In genomic region chr4:98466868-98467599, GRCh38 we compare ENCODE assay signal across 9 cellular contexts.
DNase-seq lines count a peak whose midpoint lies in the region; ATAC-seq and TF ChIP-seq lines count a peak whose summit lies in the region.
"Had no signal": no experiment of that assay in that cellular context is flagged by ENCODE, and none has a peak within 500 bp of the region (broad histone marks: within the 10 kb centered on the region; RNA-seq: fewer than 3 reads in every experiment).

No MANE protein-coding gene starts in this region.

- peaks cover 10% of the 10 kb centered on the region for H3K4me1 Mint-ChIP-seq in WTC11

- TF ChIP-seq POLR2A in thyroid gland (IDR thresholded peaks at IDR 0.05), result no peak

- H3K4me1 ChIP-seq in thyroid gland, result peaks cover 11 to 18% of the 10 kb centered on the region in 2 donors

- H3K27ac Mint-ChIP-seq in WTC11, result no peak overlapping the region

- no peaks in the 10 kb centered on the region for H3K9me3 ChIP-seq in thyroid gland

- peak overlapping the region in 1 of 3 donors; percentile 66 for H3K27ac ChIP-seq in thyroid gland

- ATAC-seq in GM21723 (IDR thresholded peaks at IDR 0.05; ENCODE audit: unreplicated experiment) (peak; percentile 11), WTC11 (peak; percentile 16), HG03442 (IDR thresholded peaks at IDR 0.05; ENCODE audit: unreplicated experiment) (no peak), HG03108 (IDR thresholded peaks at IDR 0.05; ENCODE audit: unreplicated experiment) (no peak)

- intact Hi-C loops in thyroid gland (cut with DNase I), result loop anchor here (10.0 kb wide), 1 partner anchor 468 kb away; no protein-coding TSS in a partner anchor
- intact Hi-C loops in head of caudate nucleus (cut with DNase I), result loop anchor here (5.0 kb wide), 3 partner anchors 100 to 460 kb away; partner anchors contain the start of gene EIF4E

- TF ChIP-seq CTCF in WTC11 (IDR thresholded peaks at IDR 0.05) (no peak), thyroid gland (IDR thresholded peaks at IDR 0.05) (no peak)

- H3K27me3 Mint-ChIP-seq in WTC11 (ENCODE audit: low read depth), result no peaks in the 10 kb centered on the region
- H3K27me3 Mint-ChIP-seq: CD8-positive, alpha-beta memory T cell had no signal

- CTCF ChIA-PET in WTC11 (lab: Charles Lee), result interaction anchor here (0.6 to 2.5 kb wide), 42 partner anchors 9 to 992 kb away, joined by 3 to 18 read pairs (median 4); partner anchors contain the start of genes METAP1, STPG2 and TSPAN5

- H3K4me3 Mint-ChIP-seq in WTC11, result peak overlapping the region; percentile 67; the same call in 1 of the 2 replicates

- H3K36me3 Mint-ChIP-seq in WTC11, result peaks cover 14% of the 10 kb centered on the region

- no peaks in the 10 kb centered on the region for H3K27me3 ChIP-seq in thyroid gland

- no peaks in the 10 kb centered on the region for H3K36me3 ChIP-seq in thyroid gland

- H3K4me3 ChIP-seq in thyroid gland (replicated peaks in 1 of 3), result no peak overlapping the region

- DNase-seq in EL (peak; percentile 20), WTC11 (ENCODE audit: low spot score) (no peak), iris pigment epithelial cell (ENCODE audit: low read depth) (peak; percentile 64), thyroid gland (no peak), head of caudate nucleus (no peak)

- POLR2A ChIA-PET in WTC11 (lab: Charles Lee), result interaction anchor here (0.5 to 2.3 kb wide), 4 partner anchors 99 to 408 kb away, joined by 4 to 6 read pairs (median 4); partner anchors contain the start of gene TSPAN5

- 42 to 43% methylated on average over 8 of the region's 8 CpGs for WGBS in thyroid gland, 2 donors

- H3K9me3 Mint-ChIP-seq in WTC11, result no peaks in the 10 kb centered on the region; the same call in 1 of the 2 replicates
- H3K9me3 Mint-ChIP-seq: CD8-positive, alpha-beta memory T cell had no signal

TF ChIP-seq in WTC11, 78 proteins besides CTCF, POLR2A, EP300 and RAD21:
- no peak for TF ChIP-seq ZNF121 (CRISPR knock-in tag; IDR thresholded peaks at IDR 0.05)
- TF ChIP-seq HMGXB4 (CRISPR knock-in tag; IDR thresholded peaks at IDR 0.05), result no peak
- TF ChIP-seq E2F5 (CRISPR knock-in tag; IDR thresholded peaks at IDR 0.05), result no peak
- TF ChIP-seq ZMAT4 (CRISPR knock-in tag; IDR thresholded peaks at IDR 0.05), result no peak
- no peak for TF ChIP-seq AFF4 (CRISPR knock-in tag; IDR thresholded peaks at IDR 0.05; ENCODE audit: borderline replicate concordance)
- no peak for TF ChIP-seq ATF1 (CRISPR knock-in tag; IDR thresholded peaks at IDR 0.05)
- no peak for TF ChIP-seq PRRX2 (CRISPR knock-in tag; IDR thresholded peaks at IDR 0.05)
- TF ChIP-seq TEAD1 (CRISPR knock-in tag; IDR thresholded peaks at IDR 0.05), result no peak
- no peak for TF ChIP-seq GABPB1 (CRISPR knock-in tag; IDR thresholded peaks at IDR 0.05)
- no peak for TF ChIP-seq NR3C1 (CRISPR knock-in tag; conservative IDR thresholded peaks at IDR 0.05; ENCODE audit: low read depth)
- no peak for TF ChIP-seq NFE2L1 (CRISPR knock-in tag; IDR thresholded peaks at IDR 0.05)
- TF ChIP-seq NR2C2 (CRISPR knock-in tag; IDR thresholded peaks at IDR 0.05), result no peak

Comparison
In these comparisons a context has a peak if more than half of its experiments do, and no peak if none do; other contexts are left out.
1. DNase-seq: peak in EL (single experiment) and iris pigment epithelial cell (single experiment); none in WTC11 (single experiment), thyroid gland (0 of 2) and head of caudate nucleus (0 of 42).
2. ATAC-seq: peak in GM21723 (single experiment) and WTC11 (single experiment); none in HG03442 (single experiment) and HG03108 (single experiment).